Comparison of ENCODE assay signal across 21 cellular contexts in the genomic region with DNA sequence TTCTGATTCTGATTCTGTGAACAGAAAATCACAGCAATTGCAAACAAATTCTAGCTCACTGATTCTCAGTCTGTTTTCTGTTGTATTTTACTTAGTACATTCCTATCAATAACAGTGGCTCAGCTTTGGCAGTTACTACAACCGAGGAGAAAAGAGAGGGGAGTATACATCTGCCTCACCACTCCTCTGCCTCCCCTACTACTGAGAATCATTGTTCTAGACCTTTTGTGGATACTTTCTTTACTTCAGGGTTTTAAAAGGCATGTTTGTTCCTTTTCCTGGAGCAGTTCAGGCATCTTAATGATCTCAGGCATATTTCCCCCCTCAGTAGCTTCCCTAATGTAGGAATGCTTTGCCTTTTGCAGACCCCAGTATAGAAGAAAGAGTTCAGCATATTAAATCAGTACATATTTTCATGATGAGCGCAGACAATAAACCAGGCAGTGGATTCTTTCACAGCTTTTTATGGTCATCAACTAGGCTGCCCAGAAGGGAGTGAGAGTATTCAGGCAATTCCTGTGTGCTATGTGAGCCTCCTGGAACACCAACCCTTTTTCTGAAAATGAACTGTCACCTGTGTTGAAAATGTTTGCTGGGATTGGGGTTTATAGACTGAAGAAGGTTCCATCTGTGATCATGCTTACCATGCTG. TPM values are rescaled to one million over a fixed set of nuclear protein-coding genes. Genes with fewer than 3 reads are reported as not detected.
A peak's percentile ranks its signal among the peaks of the same experiment; 100 is the strongest.
DNase-seq lines count a peak whose midpoint lies in the region; ATAC-seq and TF ChIP-seq lines count a peak whose summit lies in the region.
"Had no signal": no experiment of that assay in that cellular context is flagged by ENCODE, and none has a peak within 500 bp of the region (broad histone marks: within the 10 kb centered on the region; RNA-seq: fewer than 3 reads in every experiment).

No MANE protein-coding gene starts in this region.

- peak overlapping the region in 2 of 3 donors; percentile 6 to 23 for H3K27ac Mint-ChIP-seq in CD4-positive, CD25-positive, alpha-beta regulatory T cell
- H3K27ac Mint-ChIP-seq in activated T-helper 17 cell treated with anti-CD3 and anti-CD28 coated beads, Interleukin-2, amount 50 U/mL, for 72 hours = peak overlapping the region; percentile 4
- H3K27ac Mint-ChIP-seq: activated CD4-positive, alpha-beta T cell treated with anti-CD3 and anti-CD28 coated beads, Interleukin-2, amount 10 ng/mL, durations not matched to agents 24 days and 14 days had no signal

- no peak for DNase-seq in CD4-positive, CD25-positive, alpha-beta regulatory T cell
- DNase-seq in globus pallidus (ENCODE audit: low spot score) (peak; percentile 20), prostate gland (ENCODE audit: low spot score) (no peak), AG08396 (ENCODE audit: low spot score) (no peak), germinal center (ENCODE audit: low spot score) (no peak), MG63 (no peak)
- DNase-seq: activated CD4-positive, alpha-beta T cell treated with anti-CD3 and anti-CD28 coated beads, Interleukin-2, amount 10 ng/mL, durations not matched to agents 24 days and 14 days; amygdala; foreskin melanocyte; islet precursor cell; naive thymus-derived CD4-positive, alpha-beta T cell; NCI-H2081; stimulated activated naive CD8-positive, alpha-beta T cell treated with anti-CD3 and anti-CD28 coated beads, Interleukin-15, Interleukin-2, amounts not matched to agents 100 U/mL and 50 U/mL, for 24 hours; T-helper 9 cell had no signal

- no peaks in the 10 kb centered on the region for H3K9me3 ChIP-seq in CD4-positive, CD25-positive, alpha-beta regulatory T cell (ENCODE audit: control insufficient read depth in 2 of 2, low read length in 2 of 2)
- no peaks in the 10 kb centered on the region for H3K9me3 ChIP-seq in prostate gland
- no peaks in the 10 kb centered on the region for H3K9me3 ChIP-seq in MG63

- H3K27me3 Mint-ChIP-seq in CD4-positive, CD25-positive, alpha-beta regulatory T cell = no peaks in the 10 kb centered on the region
- no peaks in the 10 kb centered on the region for H3K27me3 Mint-ChIP-seq in activated T-helper 17 cell treated with anti-CD3 and anti-CD28 coated beads, Interleukin-2, amount 50 U/mL, for 72 hours
- H3K27me3 Mint-ChIP-seq: activated CD4-positive, alpha-beta T cell treated with anti-CD3 and anti-CD28 coated beads, Interleukin-2, amount 10 ng/mL, durations not matched to agents 24 days and 14 days; naive thymus-derived CD4-positive, alpha-beta T cell had no signal

- no peaks in the 10 kb centered on the region for H3K4me1 ChIP-seq in CD4-positive, CD25-positive, alpha-beta regulatory T cell (ENCODE audit: control insufficient read depth, insufficient read depth, low read length, poor library complexity, severe bottlenecking)
- peaks cover 7% of the 10 kb centered on the region for H3K4me1 ChIP-seq in prostate gland (replicated peaks)

- no peak overlapping the region for H3K27ac ChIP-seq in CD4-positive, CD25-positive, alpha-beta regulatory T cell (ENCODE audit: insufficient read depth, low read length, poor library complexity, severe bottlenecking)
- peak overlapping the region; percentile 55 to 67 for H3K27ac ChIP-seq in prostate gland

- peaks cover 14 to 37% (median 26%) of the 10 kb centered on the region in 4 donors for H3K4me1 Mint-ChIP-seq in CD4-positive, CD25-positive, alpha-beta regulatory T cell
- peaks cover 19% of the 10 kb centered on the region for H3K4me1 Mint-ChIP-seq in activated T-helper 17 cell treated with anti-CD3 and anti-CD28 coated beads, Interleukin-2, amount 50 U/mL, for 72 hours

- H3K36me3 Mint-ChIP-seq in CD4-positive, CD25-positive, alpha-beta regulatory T cell = peaks cover 14% of the 10 kb centered on the region
- peaks cover 91% of the 10 kb centered on the region for H3K36me3 Mint-ChIP-seq in activated T-helper 17 cell treated with anti-CD3 and anti-CD28 coated beads, Interleukin-2, amount 50 U/mL, for 72 hours (ENCODE audit: low read depth)

- H3K27me3 ChIP-seq in CD4-positive, CD25-positive, alpha-beta regulatory T cell (ENCODE audit: control insufficient read depth, insufficient read depth, low read length) = no peaks in the 10 kb centered on the region
- H3K27me3 ChIP-seq in prostate gland (replicated peaks; ENCODE audit: insufficient read depth) (no peaks in the 10 kb centered on the region), MG63 (no peaks in the 10 kb centered on the region)

- WGBS in prostate gland = 32% methylated on average over 2 of the region's 2 CpGs

- H3K36me3 ChIP-seq in CD4-positive, CD25-positive, alpha-beta regulatory T cell (ENCODE audit: control insufficient read depth, insufficient read depth, low read length) = peaks cover 30% of the 10 kb centered on the region
- H3K36me3 ChIP-seq in prostate gland = no peaks in the 10 kb centered on the region
- H3K36me3 ChIP-seq in MG63 = peaks cover 18% of the 10 kb centered on the region

- no peak overlapping the region for H3K4me3 ChIP-seq in CD4-positive, CD25-positive, alpha-beta regulatory T cell (ENCODE audit: low read depth, low read length)
- H3K4me3 ChIP-seq in prostate gland (no peak overlapping the region), MG63 (no peak overlapping the region)

- H3K4me3 Mint-ChIP-seq in CD4-positive, CD25-positive, alpha-beta regulatory T cell = no peak overlapping the region
- H3K4me3 Mint-ChIP-seq in activated T-helper 17 cell treated with anti-CD3 and anti-CD28 coated beads, Interleukin-2, amount 50 U/mL, for 72 hours = no peak overlapping the region
- H3K4me3 Mint-ChIP-seq: activated CD4-positive, alpha-beta T cell treated with anti-CD3 and anti-CD28 coated beads, Interleukin-2, amount 10 ng/mL, durations not matched to agents 24 days and 14 days; naive thymus-derived CD4-positive, alpha-beta T cell had no signal

- TF ChIP-seq CTCF in prostate gland (IDR thresholded peaks at IDR 0.05) = no peak

- no peak for ATAC-seq in CD4-positive, CD25-positive, alpha-beta regulatory T cell (ENCODE audit: low read depth in 2 of 2)
- no peak for ATAC-seq in activated T-helper 17 cell treated with anti-CD3 and anti-CD28 coated beads, Interleukin-2, amount 50 U/mL, for 72 hours (replicated peaks)
- no peak for ATAC-seq in HG02571 (IDR thresholded peaks at IDR 0.05; ENCODE audit: unreplicated experiment)
- ATAC-seq: naive thymus-derived CD4-positive, alpha-beta T cell; Right ventricle myocardium inferior; stimulated activated naive CD8-positive, alpha-beta T cell treated with anti-CD3 and anti-CD28 coated beads, Interleukin-15, Interleukin-2, amounts not matched to agents 100 U/mL and 50 U/mL, for 24 hours had no signal

- H3K9me3 Mint-ChIP-seq in CD4-positive, CD25-positive, alpha-beta regulatory T cell = no peaks in the 10 kb centered on the region
- no peaks in the 10 kb centered on the region for H3K9me3 Mint-ChIP-seq in activated T-helper 17 cell treated with anti-CD3 and anti-CD28 coated beads, Interleukin-2, amount 50 U/mL, for 72 hours
- H3K9me3 Mint-ChIP-seq: activated CD4-positive, alpha-beta T cell treated with anti-CD3 and anti-CD28 coated beads, Interleukin-2, amount 10 ng/mL, durations not matched to agents 24 days and 14 days had no signal

- TF ChIP-seq POLR2A in prostate gland (IDR thresholded peaks at IDR 0.05) = no peak

- intact Hi-C loops in prostate gland (cut with DNase I) = loop anchor here (5.0 kb wide), 3 partner anchors 33 to 148 kb away; partner anchors contain the start of gene ACTG2

RNA-seq across cellular contexts. Expression of gene STAMBP, which starts 10.3 kb away (rescaled TPM):
- 32.9 TPM for total RNA-seq in CD4-positive, CD25-positive, alpha-beta regulatory T cell
- polyA plus RNA-seq in CD4-positive, CD25-positive, alpha-beta regulatory T cell = 10 to 100 TPM; 44.9 to 66.4 (median 50.0) TPM
- total RNA-seq in activated T-helper 17 cell treated with anti-CD3 and anti-CD28 coated beads, Interleukin-2, amount 50 U/mL, for 72 hours = 100 to 1,000 TPM in 1 of 2 donors, 10 to 100 TPM in 1; 59.5 to 152 TPM
- 10 to 100 TPM; 45.9 to 56.6 TPM for total RNA-seq in prostate gland
- total RNA-seq in MG63 (2014; rRNA removed; shearing (Covaris generic); ENCODE audit: low replicate concordance) = 36.0 and 43.1 TPM in 2 replicates

RNA-seq across cellular contexts. Expression of gene ACTG2, which starts 53.8 kb away (rescaled TPM):
- total RNA-seq in CD4-positive, CD25-positive, alpha-beta regulatory T cell = 0.64 TPM
- polyA plus RNA-seq in CD4-positive, CD25-positive, alpha-beta regulatory T cell = 1 to 10 TPM; 2.4 to 6.6 (median 3.7) TPM
- not detected for total RNA-seq in activated T-helper 17 cell treated with anti-CD3 and anti-CD28 coated beads, Interleukin-2, amount 50 U/mL, for 72 hours
- 1,000 to 10,000 TPM; 1,031 to 1,176 TPM for total RNA-seq in prostate gland
- not detected in 2 replicates for total RNA-seq in MG63 (2014; rRNA removed; shearing (Covaris generic); ENCODE audit: low replicate concordance)
- total RNA-seq: activated CD4-positive, alpha-beta T cell treated with anti-CD3 and anti-CD28 coated beads, Interleukin-2, amount 10 ng/mL, durations not matched to agents 24 days and 14 days; dermis microvascular lymphatic vessel endothelial cell; naive thymus-derived CD4-positive, alpha-beta T cell had no signal
- polyA plus RNA-seq: naive thymus-derived CD4-positive, alpha-beta T cell had no signal

RNA-seq across cellular contexts. Expression of gene C2orf78, which starts 55.0 kb away (rescaled TPM):
- not detected for total RNA-seq in CD4-positive, CD25-positive, alpha-beta regulatory T cell
- polyA plus RNA-seq in CD4-positive, CD25-positive, alpha-beta regulatory T cell = not detected
- total RNA-seq in activated T-helper 17 cell treated with anti-CD3 and anti-CD28 coated beads, Interleukin-2, amount 50 U/mL, for 72 hours = under 1 TPM in 1 of 2 donors, not detected in 1; 0.08 TPM
- total RNA-seq in prostate gland = under 1 TPM in 1 of 2 donors, not detected in 1; 0.91 TPM
- total RNA-seq in MG63 (2014; rRNA removed; shearing (Covaris generic); ENCODE audit: low replicate concordance) = not detected in 2 replicates
- total RNA-seq: A673; activated CD4-positive, alpha-beta T cell treated with anti-CD3 and anti-CD28 coated beads, Interleukin-2, amount 10 ng/mL, durations not matched to agents 24 days and 14 days; dermis microvascular lymphatic vessel endothelial cell; M059J; naive thymus-derived CD4-positive, alpha-beta T cell; Right ventricle myocardium inferior; skeletal muscle tissue had no signal
- polyA plus RNA-seq: naive thymus-derived CD4-positive, alpha-beta T cell had no signal

RNA-seq across cellular contexts. Expression of gene DUSP11, which starts 59.1 kb away (rescaled TPM):
- 51.7 TPM for total RNA-seq in CD4-positive, CD25-positive, alpha-beta regulatory T cell
- 10 to 100 TPM; 61.7 to 90.3 (median 82.2) TPM for polyA plus RNA-seq in CD4-positive, CD25-positive, alpha-beta regulatory T cell
- total RNA-seq in activated T-helper 17 cell treated with anti-CD3 and anti-CD28 coated beads, Interleukin-2, amount 50 U/mL, for 72 hours = 10 to 100 TPM; 36.7 to 41.0 TPM
- 10 to 100 TPM; 37.8 to 39.5 TPM for total RNA-seq in prostate gland
- total RNA-seq in MG63 (2014; rRNA removed; shearing (Covaris generic); ENCODE audit: low replicate concordance) = 13.0 and 26.1 TPM in 2 replicates

Comparison
In these comparisons a context has a peak if more than half of its experiments do, and no peak if none do; other contexts are left out.
1. RNA of gene ACTG2, which starts 53.8 kb away (total RNA-seq): 1,031 to 1,176 TPM in prostate gland; 0.64 TPM in CD4-positive, CD25-positive, alpha-beta regulatory T cell (single experiment), not detected in activated T-helper 17 cell treated with anti-CD3 and anti-CD28 coated beads, Interleukin-2, amount 50 U/mL, for 72 hours and not detected in MG63; every median in the first group is over 100 times any median in the second.